ENCODE assay signal across 8 cellular contexts in genomic region chr6:131807644-131808459, GRCh38. TPM values are rescaled to one million over a fixed set of nuclear protein-coding genes. Genes with fewer than 3 reads are reported as not detected.
DNase-seq lines count a peak whose midpoint lies in the region; ATAC-seq and TF ChIP-seq lines count a peak whose summit lies in the region.

Gene ENPP1, plus strand, starts transcription at chr6:131808020. Its CDS starts 16 bp downstream, at chr6:131808036.

- peak; percentile 54 for TF ChIP-seq CTCF in progenitor cell of endocrine pancreas (IDR thresholded peaks at IDR 0.05; ENCODE audit: unreplicated experiment)

- peak within 1 kb of the TSS; percentile 95 for H3K4me3 ChIP-seq in right cardiac atrium (ENCODE audit: low read length)

- no peaks in the 10 kb centered on the region for H3K4me1 ChIP-seq in right cardiac atrium (ENCODE audit: control insufficient read depth, insufficient read depth, low read length)

- peaks cover 71% of the 10 kb centered on the region for H3K27me3 Mint-ChIP-seq in T-helper 1 cell treated with Interleukin-12 subunit alpha and Interleukin-12 subunit beta and Interleukin-4 antibody, amounts not matched to agents 30 μg/mL and 1 μg/mL, for 36 hours (ENCODE audit: low read depth)
- H3K27me3 Mint-ChIP-seq in progenitor cell of endocrine pancreas, result peaks cover 57% of the 10 kb centered on the region

- H3K4me1 Mint-ChIP-seq in T-helper 1 cell treated with Interleukin-12 subunit alpha and Interleukin-12 subunit beta and Interleukin-4 antibody, amounts not matched to agents 30 μg/mL and 1 μg/mL, for 36 hours (ENCODE audit: low read depth), result peaks cover 14% of the 10 kb centered on the region
- H3K4me1 Mint-ChIP-seq in progenitor cell of endocrine pancreas (ENCODE audit: low read depth), result peaks cover 3% of the 10 kb centered on the region

- H3K27ac Mint-ChIP-seq in T-helper 1 cell treated with Interleukin-12 subunit alpha and Interleukin-12 subunit beta and Interleukin-4 antibody, amounts not matched to agents 30 μg/mL and 1 μg/mL, for 36 hours, result no peak within 1 kb of the TSS
- peak within 1 kb of the TSS; percentile 63 for H3K27ac Mint-ChIP-seq in progenitor cell of endocrine pancreas

- peak within 1 kb of the TSS; percentile 66 for H3K27ac ChIP-seq in right cardiac atrium (ENCODE audit: low read length)

- H3K9me3 Mint-ChIP-seq in T-helper 1 cell treated with Interleukin-12 subunit alpha and Interleukin-12 subunit beta and Interleukin-4 antibody, amounts not matched to agents 30 μg/mL and 1 μg/mL, for 36 hours, result no peaks in the 10 kb centered on the region
- peaks cover 3% of the 10 kb centered on the region for H3K9me3 Mint-ChIP-seq in progenitor cell of endocrine pancreas (ENCODE audit: low read depth)

- H3K36me3 Mint-ChIP-seq in T-helper 1 cell treated with Interleukin-12 subunit alpha and Interleukin-12 subunit beta and Interleukin-4 antibody, amounts not matched to agents 30 μg/mL and 1 μg/mL, for 36 hours (ENCODE audit: low read depth), result no peaks in the 10 kb centered on the region
- no peaks in the 10 kb centered on the region for H3K36me3 Mint-ChIP-seq in progenitor cell of endocrine pancreas (ENCODE audit: insufficient read depth)

- H3K9me3 ChIP-seq in right cardiac atrium (ENCODE audit: control insufficient read depth, low read length), result no peaks in the 10 kb centered on the region

- no peaks in the 10 kb centered on the region for H3K27me3 ChIP-seq in right cardiac atrium (ENCODE audit: control insufficient read depth, insufficient read depth)

- DNase-seq in CMK (ENCODE audit: low read depth) (peak; percentile 20), LHCN-M2 (ENCODE audit: low read depth) (peak; percentile 87), anterior cingulate cortex (lab: John Stamatoyannopoulos, UW) (peak in 56 of 58 donors; percentile 5 to 87 (median 52)), right cardiac atrium (peak; percentile 84 to 92 (median 92)), progenitor cell of endocrine pancreas (ENCODE audit: low spot score, unreplicated experiment) (peak; percentile 52)

- ATAC-seq in GM21717 (IDR thresholded peaks at IDR 0.05; ENCODE audit: unreplicated experiment) (peak; percentile 61), right cardiac atrium (peak; percentile 96 to 97), GM18858 (IDR thresholded peaks at IDR 0.05; ENCODE audit: unreplicated experiment) (no peak)

- intact Hi-C loops in right cardiac atrium (cut with DNase I), result loop anchor here in 1 of 4 donors (10.0 kb wide), 1 partner anchor 107 kb away; no protein-coding TSS in a partner anchor

- peak within 1 kb of the TSS; percentile 78 for H3K4me3 Mint-ChIP-seq in T-helper 1 cell treated with Interleukin-12 subunit alpha and Interleukin-12 subunit beta and Interleukin-4 antibody, amounts not matched to agents 30 μg/mL and 1 μg/mL, for 36 hours
- H3K4me3 Mint-ChIP-seq in progenitor cell of endocrine pancreas (ENCODE audit: low read depth), result peak within 1 kb of the TSS; percentile 85

- WGBS in right cardiac atrium, result under 1% methylated on average over 99 of the region's 99 CpGs

RNA-seq across cellular contexts. Expression of gene ENPP1, which starts in this region (rescaled TPM):
- total RNA-seq in LHCN-M2 (2014; rRNA removed) (24.8 and 26.5 TPM in 2 replicates), right cardiac atrium (1 to 10 TPM; 2.6 to 4.5 (median 3.1) TPM), progenitor cell of endocrine pancreas (2.4 and 2.7 TPM in 2 replicates)
- polyA plus RNA-seq in LHCN-M2 (2012), result 8.0 TPM
- 1.2 TPM for polyA plus RNA-seq in right cardiac atrium

Comparison
In these comparisons a context has a peak if more than half of its experiments do, and no peak if none do; other contexts are left out.
1. DNase-seq: peak in every context shown above with its lines; median percentile 92 in right cardiac atrium; 87 in LHCN-M2; 52 in anterior cingulate cortex; 52 in progenitor cell of endocrine pancreas; 20 in CMK.